ENCODE assay signal across 20 cellular contexts in the genomic region with DNA sequence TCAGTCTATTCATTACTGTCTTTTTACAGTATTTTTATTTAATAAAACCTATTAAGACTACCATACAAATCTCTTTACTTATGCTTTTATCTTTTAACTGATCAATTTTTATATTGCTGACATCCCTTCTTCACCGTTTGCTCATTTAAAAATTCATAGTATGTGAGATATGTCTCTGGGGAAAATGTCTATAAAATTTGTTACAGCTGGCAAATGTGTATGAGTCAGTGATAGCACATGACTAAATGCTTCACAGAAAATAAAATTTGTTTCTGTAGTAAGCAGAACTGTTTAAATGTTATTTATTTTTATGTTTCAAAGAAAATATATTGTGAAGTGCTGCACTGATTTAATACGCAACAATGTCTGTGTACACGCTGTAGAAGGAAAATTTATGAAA.
"Had no signal": no experiment of that assay in that cellular context is flagged by ENCODE, and none has a peak within 500 bp of the region (broad histone marks: within the 10 kb centered on the region; RNA-seq: fewer than 3 reads in every experiment).

No MANE protein-coding gene starts in this region.

- ATAC-seq: activated CD8-positive, alpha-beta T cell treated with anti-CD3 and anti-CD28 coated beads, Interleukin-2, amount 10 ng/mL, durations not matched to agents 7 days and 5 days; activated naive CD4-positive, alpha-beta T cell treated with anti-CD3 and anti-CD28 coated beads, Interleukin-2, amount 50 U/mL, for 72 hours; body of pancreas; stimulated activated effector memory CD8-positive, alpha-beta T cell treated with anti-CD3 and anti-CD28 coated beads, Interleukin-12 subunit alpha, Interleukin-12 subunit beta, amount 100 ng/mL, for 72 hours had no signal

- DNase-seq: activated CD4-positive, alpha-beta T cell treated with anti-CD3 and anti-CD28 coated beads for 4 hours; activated CD8-positive, alpha-beta memory T cell treated with anti-CD3 and anti-CD28 coated beads, Interleukin-2, amount 50 U/mL, for 4 hours; activated CD8-positive, alpha-beta T cell treated with anti-CD3 and anti-CD28 coated beads, Interleukin-2, amount 10 ng/mL, durations not matched to agents 7 days and 5 days; activated gamma-delta T cell; activated T-cell treated with anti-CD3 and anti-CD28 coated beads, Interleukin-2, amount 50 U/mL, for 48 hours; amygdala; body of pancreas; central memory CD4-positive, alpha-beta T cell; effector CD8-positive, alpha-beta T cell; glutamatergic neuron; kidney glomerular epithelial cell; mesendoderm; nucleus accumbens; posterior cingulate gyrus; retina; T-helper 2 cell; thyroid gland had no signal

- H3K4me3 ChIP-seq: body of pancreas, coronary artery, thyroid gland had no signal
